Comparison of ENCODE assay signal across 8 cellular contexts in genomic region chr12:104276192-104277131, GRCh38. TPM values are rescaled to one million over a fixed set of nuclear protein-coding genes. Genes with fewer than 3 reads are reported as not detected.
DNase-seq lines count a peak whose midpoint lies in the region; ATAC-seq and TF ChIP-seq lines count a peak whose summit lies in the region.

No MANE protein-coding gene starts in this region.

- no peaks in the 10 kb centered on the region for H3K36me3 ChIP-seq in mucosa of rectum (ENCODE audit: control insufficient read depth in 2 of 2, insufficient read depth in 2 of 2, low read length in 2 of 2)

- H3K4me3 Mint-ChIP-seq in Calu3 (ENCODE audit: low read depth, unreplicated experiment) = peak overlapping the region; percentile 51
- peak overlapping the region; percentile 45 for H3K4me3 Mint-ChIP-seq in activated CD4-positive, alpha-beta memory T cell treated with anti-CD3 and anti-CD28 coated beads for 36 hours

- H3K27ac ChIP-seq in mucosa of rectum (ENCODE audit: low read depth in 2 of 2, low read length in 2 of 2) = peak overlapping the region; percentile 44 to 60

- TF ChIP-seq CTCF in Calu3 (IDR thresholded peaks at IDR 0.05; ENCODE audit: unreplicated experiment) = no peak

- DNase-seq in Calu3 (no peak), NAMALWA (ENCODE audit: low spot score) (peak; percentile 47)
- DNase-seq in activated CD4-positive, alpha-beta memory T cell treated with anti-CD3 and anti-CD28 coated beads for 36 hours = no peak

- H3K9me3 ChIP-seq in mucosa of rectum (ENCODE audit: control insufficient read depth in 2 of 2, low read length in 2 of 2) = no peaks in the 10 kb centered on the region

- CTCF ChIA-PET in Calu3 (lab: Charles Lee) = interaction anchor here (0.7 to 2.3 kb wide), 8 partner anchors 8 to 677 kb away, joined by 3 to 14 read pairs (median 4); partner anchors contain the start of gene NFYB
- CTCF ChIA-PET in activated CD4-positive, alpha-beta memory T cell treated with anti-CD3 and anti-CD28 coated beads for 36 hours (lab: Charles Lee) = interaction anchor here (0.9 to 1.7 kb wide), 5 partner anchors 8 to 23 kb away, joined by 3 to 5 read pairs (median 3); no protein-coding TSS in a partner anchor

- POLR2A ChIA-PET in activated CD4-positive, alpha-beta memory T cell treated with anti-CD3 and anti-CD28 coated beads for 36 hours (lab: Charles Lee) = interaction anchor here (0.7 to 1.0 kb wide), 2 partner anchors 10 kb away, joined by 3 to 4 read pairs; no protein-coding TSS in a partner anchor

- H3K27me3 Mint-ChIP-seq in Calu3 (ENCODE audit: unreplicated experiment) = no peaks in the 10 kb centered on the region
- peaks cover 6% of the 10 kb centered on the region for H3K27me3 Mint-ChIP-seq in activated CD4-positive, alpha-beta memory T cell treated with anti-CD3 and anti-CD28 coated beads for 36 hours

- H3K4me3 ChIP-seq in mucosa of rectum (ENCODE audit: low read length in 2 of 2) = peak overlapping the region; percentile 28 to 68

- H3K4me1 ChIP-seq in mucosa of rectum (ENCODE audit: control insufficient read depth in 2 of 2, insufficient read depth in 2 of 2, low read length in 2 of 2) = peaks cover 7 to 8% of the 10 kb centered on the region in 2 donors

- H3K36me3 Mint-ChIP-seq in Calu3 (ENCODE audit: insufficient read depth, unreplicated experiment) = peaks cover 19% of the 10 kb centered on the region
- no peaks in the 10 kb centered on the region for H3K36me3 Mint-ChIP-seq in activated CD4-positive, alpha-beta memory T cell treated with anti-CD3 and anti-CD28 coated beads for 36 hours

- BruUV-seq in Calu3 (replicated peaks; lab: Mats Ljungman, UMichigan) = no TSS peak

- ATAC-seq in GM21367 (IDR thresholded peaks at IDR 0.05; ENCODE audit: unreplicated experiment) (peak; percentile 83), HG02884 (IDR thresholded peaks at IDR 0.05; ENCODE audit: unreplicated experiment) (no peak), HG03025 (IDR thresholded peaks at IDR 0.05; ENCODE audit: low FRiP score, unreplicated experiment) (no peak), HG03039 (IDR thresholded peaks at IDR 0.05; ENCODE audit: unreplicated experiment) (no peak)

- H3K27me3 ChIP-seq in mucosa of rectum (ENCODE audit: control insufficient read depth in 2 of 2, insufficient read depth in 2 of 2, low read length in 2 of 2) = no peaks in the 10 kb centered on the region

- H3K4me1 Mint-ChIP-seq in Calu3 (ENCODE audit: low read depth, unreplicated experiment) = peaks cover 58% of the 10 kb centered on the region
- peaks cover 9% of the 10 kb centered on the region for H3K4me1 Mint-ChIP-seq in activated CD4-positive, alpha-beta memory T cell treated with anti-CD3 and anti-CD28 coated beads for 36 hours (ENCODE audit: low read depth)

- peaks cover 4% of the 10 kb centered on the region for H3K9me3 Mint-ChIP-seq in Calu3 (ENCODE audit: low read depth, unreplicated experiment)
- H3K9me3 Mint-ChIP-seq in activated CD4-positive, alpha-beta memory T cell treated with anti-CD3 and anti-CD28 coated beads for 36 hours = no peaks in the 10 kb centered on the region

- H3K9ac ChIP-seq in mucosa of rectum (ENCODE audit: low read depth in 1 of 2, low read length in 2 of 2) = peak overlapping the region in 1 of 2 donors; percentile 29

- H3K27ac Mint-ChIP-seq in Calu3 (ENCODE audit: unreplicated experiment) = peak overlapping the region; percentile 50
- H3K27ac Mint-ChIP-seq in activated CD4-positive, alpha-beta memory T cell treated with anti-CD3 and anti-CD28 coated beads for 36 hours = no peak overlapping the region

- intact Hi-C loops in Calu3 (cut with micrococcal nuclease; ENCODE audit: unreplicated experiment) = no loop called here
- intact Hi-C loops in activated CD4-positive, alpha-beta memory T cell treated with anti-CD3 and anti-CD28 coated beads for 36 hours (cut with micrococcal nuclease) = no loop called here

RNA-seq across cellular contexts. Expression of gene EID3, which starts 27.1 kb away (rescaled TPM):
- total RNA-seq in Calu3 (2022) = 5.5 and 6.1 TPM in 2 replicates
- total RNA-seq in activated CD4-positive, alpha-beta memory T cell treated with anti-CD3 and anti-CD28 coated beads for 36 hours = 1 to 10 TPM; 4.7 TPM
